13 cellular contexts compared by ENCODE assay signal in the genomic region with DNA sequence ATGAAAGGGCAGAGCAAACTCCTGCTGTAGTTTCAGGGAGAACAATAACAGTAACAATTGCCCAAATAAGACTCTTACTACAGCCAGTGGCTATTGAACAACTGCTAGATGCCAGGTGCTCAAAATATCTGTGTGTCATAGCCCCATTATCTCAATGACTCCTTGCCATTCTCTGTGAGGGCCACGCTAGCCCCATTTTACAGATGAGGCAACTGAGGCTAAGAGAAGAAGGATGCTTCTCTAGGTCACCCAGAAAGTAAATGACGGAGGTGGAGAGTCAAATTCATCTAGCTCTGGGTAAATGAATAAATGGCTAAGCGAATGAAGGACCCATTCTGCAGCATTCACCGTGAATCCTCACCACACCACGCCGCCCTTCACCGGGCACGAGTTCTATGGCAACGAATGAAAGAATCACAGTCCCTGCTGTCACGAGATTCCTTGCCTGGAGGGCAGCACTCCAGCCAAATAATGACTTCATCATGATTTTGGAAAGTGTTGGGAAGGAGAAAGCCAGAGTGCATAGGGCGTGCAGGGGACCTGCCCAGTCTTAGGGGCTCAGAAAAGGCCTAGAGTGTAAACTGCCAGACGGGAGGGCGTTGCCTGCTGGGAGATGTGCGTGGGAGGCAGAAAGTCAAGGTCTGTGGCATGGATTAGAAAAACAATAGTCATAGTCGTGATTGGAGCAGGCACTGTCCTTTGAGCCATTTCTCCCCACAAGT.
DNase-seq lines count a peak whose midpoint lies in the region; ATAC-seq and TF ChIP-seq lines count a peak whose summit lies in the region.
"Had no signal": no experiment of that assay in that cellular context is flagged by ENCODE, and none has a peak within 500 bp of the region (broad histone marks: within the 10 kb centered on the region; RNA-seq: fewer than 3 reads in every experiment).

No MANE protein-coding gene starts in this region.

- DNase-seq in CD4-positive, CD25-positive, alpha-beta regulatory T cell, result no peak
- no peak for DNase-seq in activated T-helper 2 cell treated with anti-CD3 and anti-CD28 coated beads, Interferon-gamma antibody, Interleukin-2, Interleukin-4, amounts not matched to agents 10 μg/mL and 5 μg/mL and 100 μg/mL, durations not matched to agents 14 hours and 24 hours and 36 hours (ENCODE audit: low spot score)
- DNase-seq in foreskin melanocyte (peak; percentile 77), ovary (peak; percentile 76 to 82 (median 80)), SIG-M5 (lab: John Stamatoyannopoulos, UW) (no peak), NCI-H345 treated with DMSO at 0.1 percent for 48 hours (lab: John Stamatoyannopoulos, UW; ENCODE audit: unreplicated experiment) (no peak)
- no peak for DNase-seq in stimulated activated CD4-positive, alpha-beta T cell treated with anti-CD3 and anti-CD28 coated beads, Interleukin-4, amount 100 ng/mL, for 4 hours
- DNase-seq: activated CD4-positive, alpha-beta T cell treated with anti-CD3 and anti-CD28 coated beads for 36 hours; activated naive CD4-positive, alpha-beta T cell; CD8-positive, alpha-beta T cell; occipital lobe had no signal

- ATAC-seq in CD4-positive, CD25-positive, alpha-beta regulatory T cell (ENCODE audit: low read depth in 2 of 2), result no peak
- no peak for ATAC-seq in HG02763 (IDR thresholded peaks at IDR 0.05; ENCODE audit: unreplicated experiment)
- ATAC-seq: activated CD4-positive, alpha-beta T cell treated with anti-CD3 and anti-CD28 coated beads for 36 hours; CD8-positive, alpha-beta T cell had no signal

- H3K27ac ChIP-seq in CD4-positive, CD25-positive, alpha-beta regulatory T cell (ENCODE audit: insufficient read depth, low read length, poor library complexity, severe bottlenecking), result no peak overlapping the region
- H3K27ac ChIP-seq in ovary, result peak overlapping the region; percentile 5 to 87

- peak; percentile 31 for TF ChIP-seq EP300 in ovary (IDR thresholded peaks at IDR 0.05)

- TF ChIP-seq POLR2A in ovary (IDR thresholded peaks at IDR 0.05), result no peak

- intact Hi-C loops in activated T-helper 2 cell treated with anti-CD3 and anti-CD28 coated beads, Interferon-gamma antibody, Interleukin-2, Interleukin-4, amounts not matched to agents 10 μg/mL and 5 μg/mL and 100 μg/mL, durations not matched to agents 14 hours and 24 hours and 36 hours (cut with micrococcal nuclease), result no loop called here
- intact Hi-C loops in ovary (cut with DNase I), result loop anchor here in 1 of 4 donors (10.0 kb wide), 1 partner anchor 59 kb away; no protein-coding TSS in a partner anchor

- peaks cover 4% of the 10 kb centered on the region for H3K27me3 Mint-ChIP-seq in CD4-positive, CD25-positive, alpha-beta regulatory T cell
- peaks cover 1% of the 10 kb centered on the region for H3K27me3 Mint-ChIP-seq in activated T-helper 2 cell treated with anti-CD3 and anti-CD28 coated beads, Interferon-gamma antibody, Interleukin-2, Interleukin-4, amounts not matched to agents 10 μg/mL and 5 μg/mL and 100 μg/mL, durations not matched to agents 14 hours and 24 hours and 36 hours (ENCODE audit: low read depth)
- H3K27me3 Mint-ChIP-seq: activated CD4-positive, alpha-beta T cell treated with anti-CD3 and anti-CD28 coated beads for 36 hours had no signal

- H3K4me3 ChIP-seq in CD4-positive, CD25-positive, alpha-beta regulatory T cell (ENCODE audit: low read depth, low read length), result no peak overlapping the region
- no peak overlapping the region for H3K4me3 ChIP-seq in ovary

- TF ChIP-seq CTCF in ovary (IDR thresholded peaks at IDR 0.05), result no peak

- 33 to 45% (median 35%) methylated on average over 15 of the region's 15 CpGs for WGBS in ovary, 3 donors

- peaks cover 0 to 5% (median 1%) of the 10 kb centered on the region in 4 donors for H3K4me1 Mint-ChIP-seq in CD4-positive, CD25-positive, alpha-beta regulatory T cell
- peaks cover 8% of the 10 kb centered on the region for H3K4me1 Mint-ChIP-seq in activated T-helper 2 cell treated with anti-CD3 and anti-CD28 coated beads, Interferon-gamma antibody, Interleukin-2, Interleukin-4, amounts not matched to agents 10 μg/mL and 5 μg/mL and 100 μg/mL, durations not matched to agents 14 hours and 24 hours and 36 hours (ENCODE audit: low read depth)
- H3K4me1 Mint-ChIP-seq: IgD-negative memory B cell had no signal

- no peak overlapping the region for H3K4me3 Mint-ChIP-seq in CD4-positive, CD25-positive, alpha-beta regulatory T cell
- H3K4me3 Mint-ChIP-seq in activated T-helper 2 cell treated with anti-CD3 and anti-CD28 coated beads, Interferon-gamma antibody, Interleukin-2, Interleukin-4, amounts not matched to agents 10 μg/mL and 5 μg/mL and 100 μg/mL, durations not matched to agents 14 hours and 24 hours and 36 hours (ENCODE audit: low read depth), result no peak overlapping the region
- H3K4me3 Mint-ChIP-seq: activated CD4-positive, alpha-beta T cell treated with anti-CD3 and anti-CD28 coated beads for 36 hours; CD8-positive, alpha-beta T cell had no signal

- H3K27me3 ChIP-seq in CD4-positive, CD25-positive, alpha-beta regulatory T cell (ENCODE audit: control insufficient read depth, insufficient read depth, low read length), result no peaks in the 10 kb centered on the region
- no peaks in the 10 kb centered on the region for H3K27me3 ChIP-seq in ovary

- no peaks in the 10 kb centered on the region for H3K36me3 ChIP-seq in CD4-positive, CD25-positive, alpha-beta regulatory T cell (ENCODE audit: control insufficient read depth, insufficient read depth, low read length)
- H3K36me3 ChIP-seq in ovary, result no peaks in the 10 kb centered on the region

- peaks cover 0 to 1% (median 0%) of the 10 kb centered on the region in 7 donors for H3K9me3 Mint-ChIP-seq in CD4-positive, CD25-positive, alpha-beta regulatory T cell
- H3K9me3 Mint-ChIP-seq in activated T-helper 2 cell treated with anti-CD3 and anti-CD28 coated beads, Interferon-gamma antibody, Interleukin-2, Interleukin-4, amounts not matched to agents 10 μg/mL and 5 μg/mL and 100 μg/mL, durations not matched to agents 14 hours and 24 hours and 36 hours, result no peaks in the 10 kb centered on the region
- H3K9me3 Mint-ChIP-seq: CD8-positive, alpha-beta T cell had no signal

- peak overlapping the region in 2 of 3 donors; percentile 18 to 77 for H3K27ac Mint-ChIP-seq in CD4-positive, CD25-positive, alpha-beta regulatory T cell
- H3K27ac Mint-ChIP-seq in activated T-helper 2 cell treated with anti-CD3 and anti-CD28 coated beads, Interferon-gamma antibody, Interleukin-2, Interleukin-4, amounts not matched to agents 10 μg/mL and 5 μg/mL and 100 μg/mL, durations not matched to agents 14 hours and 24 hours and 36 hours, result peak overlapping the region; percentile 23
- H3K27ac Mint-ChIP-seq: activated CD4-positive, alpha-beta T cell treated with anti-CD3 and anti-CD28 coated beads for 36 hours; CD8-positive, alpha-beta T cell; IgD-negative memory B cell had no signal

- H3K9me3 ChIP-seq in CD4-positive, CD25-positive, alpha-beta regulatory T cell (ENCODE audit: control insufficient read depth in 2 of 2, low read length in 2 of 2), result peaks cover 0 to 8% of the 10 kb centered on the region in 2 experiments
- H3K9me3 ChIP-seq in ovary, result no peaks in the 10 kb centered on the region

- no peaks in the 10 kb centered on the region for H3K4me1 ChIP-seq in CD4-positive, CD25-positive, alpha-beta regulatory T cell (ENCODE audit: control insufficient read depth, insufficient read depth, low read length, poor library complexity, severe bottlenecking)
- H3K4me1 ChIP-seq in ovary (ENCODE audit: insufficient read depth), result peaks cover 21% of the 10 kb centered on the region

- H3K36me3 Mint-ChIP-seq in CD4-positive, CD25-positive, alpha-beta regulatory T cell, result no peaks in the 10 kb centered on the region
- H3K36me3 Mint-ChIP-seq in activated T-helper 2 cell treated with anti-CD3 and anti-CD28 coated beads, Interferon-gamma antibody, Interleukin-2, Interleukin-4, amounts not matched to agents 10 μg/mL and 5 μg/mL and 100 μg/mL, durations not matched to agents 14 hours and 24 hours and 36 hours (ENCODE audit: low read depth), result no peaks in the 10 kb centered on the region
- H3K36me3 Mint-ChIP-seq: CD8-positive, alpha-beta T cell had no signal

Comparison
In these comparisons a context has a peak if more than half of its experiments do, and no peak if none do; other contexts are left out.
1. DNase-seq: peak in foreskin melanocyte (single experiment) and ovary (5 of 5); none in CD4-positive, CD25-positive, alpha-beta regulatory T cell (0 of 3), activated T-helper 2 cell treated with anti-CD3 and anti-CD28 coated beads, Interferon-gamma antibody, Interleukin-2, Interleukin-4, amounts not matched to agents 10 μg/mL and 5 μg/mL and 100 μg/mL, durations not matched to agents 14 hours and 24 hours and 36 hours (single experiment), stimulated activated CD4-positive, alpha-beta T cell treated with anti-CD3 and anti-CD28 coated beads, Interleukin-4, amount 100 ng/mL, for 4 hours (0 of 2), SIG-M5 (single experiment) and NCI-H345 treated with DMSO at 0.1 percent for 48 hours (single experiment).